ENCODE assay signal across 19 cellular contexts in genomic region chr1:32125313-32125712, GRCh38. TPM values are rescaled to one million over a fixed set of nuclear protein-coding genes. Genes with fewer than 3 reads are reported as not detected.
DNase-seq lines count a peak whose midpoint lies in the region; ATAC-seq, FAIRE-seq and TF ChIP-seq lines count a peak whose summit lies in the region.
"Had no signal": no experiment of that assay in that cellular context is flagged by ENCODE, and none has a peak within 500 bp of the region (broad histone marks: within the 10 kb centered on the region; RNA-seq: fewer than 3 reads in every experiment).

No MANE protein-coding gene starts in this region.

- ATAC-seq in K562 (no peak), HG02973 (IDR thresholded peaks at IDR 0.05; ENCODE audit: unreplicated experiment) (no peak)
- ATAC-seq: A549, HCT116 had no signal

- DNase-seq in DMS 273 (lab: John Stamatoyannopoulos, UW; ENCODE audit: unreplicated experiment) (peak; percentile 95), NCI-H1694 (lab: John Stamatoyannopoulos, UW) (peak; percentile 28), NCI-H524 treated with DMSO at 0.1 percent for 48 hours (lab: John Stamatoyannopoulos, UW) (peak; percentile 34), K562 (ENCODE audit: extremely low read depth in 1 of 4, low spot score in 3 of 4) (no peak), KBM-7 (no peak), posterior vena cava (ENCODE audit: low spot score) (no peak)
- DNase-seq: COR-L47, DND-41, GOT3, Kasumi-1, NCI-H1417 treated with DMSO at 0.1 percent for 48 hours, NCI-H2029, NCI-H748 treated with DMSO at 0.1 percent for 48 hours, Peyer's patch, T-helper 9 cell had no signal

- in situ Hi-C loops in K562 (cut with MboI) (no loop called here), KBM-7 (cut with MboI; ENCODE audit: low pct_unique_long_range_greater_than_20kb, low sequenced_read_pairs) (no loop called here)

- TF ChIP-seq POLR2A in K562 (conservative IDR thresholded peaks at IDR 0.05): no peak

- intact Hi-C loops in K562 (cut with micrococcal nuclease): loop anchor here (5.0 kb wide), 1 partner anchor 57 kb away; no protein-coding TSS in a partner anchor
- intact Hi-C loops in posterior vena cava (cut with DNase I): no loop called here

- no peaks in the 10 kb centered on the region for H3K27me3 ChIP-seq in K562 (ENCODE audit: control insufficient read depth in 2 of 2, insufficient read depth in 2 of 2, low read length in 2 of 2)
- H3K27me3 ChIP-seq: Peyer's patch had no signal

- POLR2A ChIA-PET in K562 (lab: Yijun Ruan, JAX): interaction anchor here (0.6 to 12.5 kb wide), 3 partner anchors 9 to 53 kb away, joined by 3 to 209 read pairs (median 4); partner anchors contain the start of gene KPNA6

- 66% methylated on average over 8 of the region's 8 CpGs for WGBS in K562 (ENCODE audit: insufficient coverage, low coverage, missing lambda C conversion rate)

- no peak overlapping the region for H3K4me2 ChIP-seq in K562 (ENCODE audit: insufficient read depth, low read length)
- H3K4me2 ChIP-seq: A549 had no signal

- FAIRE-seq in K562 (lab: Jason Lieb, UNC): no peak
- FAIRE-seq: A549, GM12891 had no signal

- no peak for TF ChIP-seq CTCF in K562 (IDR thresholded peaks at IDR 0.05 in 2 of 3, conservative IDR thresholded peaks at IDR 0.05 in 1 of 3; ENCODE audit: insufficient read depth in 2 of 3, low read depth in 1 of 3, low read length in 3 of 3)

- H3K27ac ChIP-seq in K562 (ENCODE audit: extremely low read depth, low read depth, low read length): peak overlapping the region; percentile 41; the same call in 2 of the 3 replicates
- H3K27ac ChIP-seq: A549, Peyer's patch had no signal

- peaks cover 3% of the 10 kb centered on the region for H3K9me1 ChIP-seq in K562 (ENCODE audit: control insufficient read depth, insufficient read depth, low read length)

- peaks cover 23% of the 10 kb centered on the region for H4K20me1 ChIP-seq in K562 (replicated peaks; ENCODE audit: control insufficient read depth, insufficient read depth, low read length)

- no peaks in the 10 kb centered on the region for H3K9me3 ChIP-seq in K562 (replicated peaks; ENCODE audit: control insufficient read depth, insufficient read depth, low read depth, low read length)
- H3K9me3 ChIP-seq: A549, Peyer's patch had no signal

- peaks cover 53 to 71% of the 10 kb centered on the region in 2 experiments for H3K4me1 ChIP-seq in K562 (replicated peaks in 1 of 2; ENCODE audit: control insufficient read depth in 2 of 2, insufficient read depth in 2 of 2, low read length in 2 of 2)

- H3K4me3 ChIP-seq in K562: no peak overlapping the region
- H3K4me3 ChIP-seq: A549, Peyer's patch had no signal

- no peak overlapping the region; a peak in 1 of 4 replicates for H3K9ac ChIP-seq in K562 (ENCODE audit: insufficient read depth in 1 of 2, low read depth in 2 of 2, low read length in 2 of 2)

- no peak for TF ChIP-seq EP300 in K562 (IDR thresholded peaks at IDR 0.05; ENCODE audit: low read length)

- no peak for TF ChIP-seq RAD21 in K562 (CRISPR knock-in tag; conservative IDR thresholded peaks at IDR 0.05 in 1 of 2, IDR thresholded peaks at IDR 0.05 in 1 of 2)

- no TSS peak for BruUV-seq in K562 (replicated peaks; lab: Mats Ljungman, UMichigan)

- H2AFZ ChIP-seq in K562 (ENCODE audit: low read depth, low read length): no peak overlapping the region

- peaks cover 96% of the 10 kb centered on the region for H3K79me2 ChIP-seq in K562 (ENCODE audit: control insufficient read depth, insufficient read depth, low read length)

- CTCF ChIA-PET in K562 (lab: Yijun Ruan, JAX; ENCODE audit: low intra/inter-chr PET ratio): no interaction called here

- peaks cover 12% of the 10 kb centered on the region; the same call in 2 of the 3 replicates for H3K36me3 ChIP-seq in K562 (ENCODE audit: control insufficient read depth, insufficient read depth, low read length)
- H3K36me3 ChIP-seq: Peyer's patch had no signal

TF ChIP-seq in K562, 482 proteins besides CTCF, POLR2A, EP300 and RAD21 (continues in another document):
- peak; percentile 49 for TF ChIP-seq NFIC (IDR thresholded peaks at IDR 0.05)

RNA-seq across cellular contexts. Expression of gene KPNA6, which starts 17.5 kb away (rescaled TPM):
- 44.4 and 59.0 TPM in 2 replicates for total RNA-seq in K562 (2011; cell fraction: chromatin; rRNA removed; ENCODE audit: low replicate concordance)
- 21.2 and 22.4 TPM in 2 replicates for total RNA-seq in K562 (2011; cell fraction: nucleolus; rRNA removed)
- total RNA-seq in K562 (2011; cell fraction: nucleoplasm; rRNA removed): 36.6 and 51.3 TPM in 2 replicates
- total RNA-seq in K562 (2014; rRNA removed) (20.1 and 26.7 TPM in 2 replicates), K562 (2014; rRNA removed; fragmentation: Illumina TruSeq; extraction: Trizol) (42.5 and 50.0 TPM in 2 replicates), K562 (2015; rRNA removed; fragmentation: Illumina TruSeq; extraction: Trizol) (36.9 and 38.9 TPM in 2 replicates), K562 (2021) (54.6 and 57.9 TPM in 2 replicates), posterior vena cava (10 to 100 TPM; 60.7 to 66.3 TPM)
- polyA plus RNA-seq in K562 (2011; rRNA removed) (36.6 and 41.6 TPM in 2 replicates), K562 (2014; fragmentation: Illumina TruSeq; extraction: Trizol) (26.6 and 30.0 TPM in 2 replicates), K562 (2014; fragmentation: Nextera tagmentation; extraction: Ambion mirVana) (10 to 100 TPM; 24.8 to 32.2 TPM), K562 (2014; rRNA removed) (27.6 and 32.2 TPM in 2 replicates)
- polyA plus RNA-seq in K562 (2011; cell fraction: cytosol; rRNA removed): 18.7 and 33.1 TPM in 2 replicates
- polyA plus RNA-seq in K562 (2011; cell fraction: nucleus; rRNA removed): 17.1 and 19.8 TPM in 2 replicates
- 15.1 and 15.2 TPM in 2 replicates for polyA plus RNA-seq in K562 (2012)
- 47.4 and 66.2 TPM in 2 replicates for polyA minus RNA-seq in K562 (2011; rRNA and poly(A)+ RNA removed)
- polyA minus RNA-seq in K562 (2011; cell fraction: cytosol; rRNA and poly(A)+ RNA removed): 27.6 and 34.9 TPM in 2 replicates
- 8.8 and 20.9 TPM in 2 replicates for polyA minus RNA-seq in K562 (2011; cell fraction: nucleus; rRNA and poly(A)+ RNA removed)

RNA-seq across cellular contexts. Expression of gene TMEM39B, which starts 52.6 kb away (rescaled TPM):
- total RNA-seq in K562 (2011; cell fraction: chromatin; rRNA removed; ENCODE audit: low replicate concordance): 12.4 and 38.5 TPM in 2 replicates
- 42.0 and 48.5 TPM in 2 replicates for total RNA-seq in K562 (2011; cell fraction: nucleolus; rRNA removed)
- 31.2 and 37.3 TPM in 2 replicates for total RNA-seq in K562 (2011; cell fraction: nucleoplasm; rRNA removed)
- total RNA-seq in K562 (2014; rRNA removed) (6.0 and 9.5 TPM in 2 replicates), K562 (2014; rRNA removed; fragmentation: Illumina TruSeq; extraction: Trizol) (4.9 and 6.9 TPM in 2 replicates), K562 (2015; rRNA removed; fragmentation: Illumina TruSeq; extraction: Trizol) (10.9 and 11.0 TPM in 2 replicates), K562 (2021) (28.5 and 29.3 TPM in 2 replicates), posterior vena cava (10 to 100 TPM; 11.5 to 14.5 TPM)
- polyA plus RNA-seq in K562 (2011; rRNA removed) (9.7 and 22.5 TPM in 2 replicates), K562 (2014; fragmentation: Illumina TruSeq; extraction: Trizol) (17.4 and 17.7 TPM in 2 replicates), K562 (2014; fragmentation: Nextera tagmentation; extraction: Ambion mirVana) (1 to 10 TPM in 1 of 2 experiments, under 1 TPM in 1; 0.92 to 3.5 TPM), K562 (2014; rRNA removed) (10.9 and 12.2 TPM in 2 replicates)
- 35.8 and 45.0 TPM in 2 replicates for polyA plus RNA-seq in K562 (2011; cell fraction: cytosol; rRNA removed)
- polyA plus RNA-seq in K562 (2011; cell fraction: nucleus; rRNA removed): 26.6 and 34.6 TPM in 2 replicates
- 27.8 and 28.1 TPM in 2 replicates for polyA plus RNA-seq in K562 (2012)
- 12.3 and 16.2 TPM in 2 replicates for polyA minus RNA-seq in K562 (2011; rRNA and poly(A)+ RNA removed)
- 24.0 and 24.4 TPM in 2 replicates for polyA minus RNA-seq in K562 (2011; cell fraction: cytosol; rRNA and poly(A)+ RNA removed)
- polyA minus RNA-seq in K562 (2011; cell fraction: nucleus; rRNA and poly(A)+ RNA removed): 11.2 and 12.8 TPM in 2 replicates

RNA-seq across cellular contexts. Expression of gene TXLNA, which starts 54.2 kb away (rescaled TPM):
- total RNA-seq in K562 (2011; cell fraction: chromatin; rRNA removed; ENCODE audit: low replicate concordance): 55.3 and 89.3 TPM in 2 replicates
- total RNA-seq in K562 (2011; cell fraction: nucleolus; rRNA removed): 49.7 and 53.2 TPM in 2 replicates
- total RNA-seq in K562 (2011; cell fraction: nucleoplasm; rRNA removed): 72.7 and 98.9 TPM in 2 replicates
- total RNA-seq in K562 (2014; rRNA removed): 38.6 and 51.4 TPM in 2 replicates
- 33.0 and 33.5 TPM in 2 replicates for total RNA-seq in K562 (2014; rRNA removed; fragmentation: Illumina TruSeq; extraction: Trizol)
- total RNA-seq in K562 (2015; rRNA removed; fragmentation: Illumina TruSeq; extraction: Trizol): 46.4 TPM in 2 replicates
- total RNA-seq in K562 (2021): 50.2 and 54.5 TPM in 2 replicates
- 39.3 and 42.9 TPM in 2 replicates for polyA plus RNA-seq in K562 (2011; rRNA removed)
- 33.2 and 42.7 TPM in 2 replicates for polyA plus RNA-seq in K562 (2011; cell fraction: cytosol; rRNA removed)
- 124 and 140 TPM in 2 replicates for polyA plus RNA-seq in K562 (2011; cell fraction: nucleus; rRNA removed)
- 29.5 and 40.7 TPM in 2 replicates for polyA plus RNA-seq in K562 (2012)
- 39.4 and 40.9 TPM in 2 replicates for polyA plus RNA-seq in K562 (2014; fragmentation: Illumina TruSeq; extraction: Trizol)
- polyA plus RNA-seq in K562 (2014; fragmentation: Nextera tagmentation; extraction: Ambion mirVana): 10 to 100 TPM in 1 of 2 experiments, 1 to 10 TPM in 1; 9.2 to 15.2 TPM
- 43.6 and 46.7 TPM in 2 replicates for polyA plus RNA-seq in K562 (2014; rRNA removed)
- 30.3 and 32.5 TPM in 2 replicates for polyA minus RNA-seq in K562 (2011; rRNA and poly(A)+ RNA removed)
- polyA minus RNA-seq in K562 (2011; cell fraction: cytosol; rRNA and poly(A)+ RNA removed): 19.4 and 20.2 TPM in 2 replicates
- 13.7 and 22.8 TPM in 2 replicates for polyA minus RNA-seq in K562 (2011; cell fraction: nucleus; rRNA and poly(A)+ RNA removed)
- 10 to 100 TPM; 44.8 to 45.3 TPM for total RNA-seq in posterior vena cava

Comparison
In these comparisons a context has a peak if more than half of its experiments do, and no peak if none do; other contexts are left out.
1. DNase-seq: peak in DMS 273 (single experiment), NCI-H1694 (single experiment) and NCI-H524 treated with DMSO at 0.1 percent for 48 hours (single experiment); none in K562 (0 of 4), KBM-7 (single experiment) and posterior vena cava (single experiment).